Comparison of ENCODE assay signal across 8 cellular contexts in the genomic region with DNA sequence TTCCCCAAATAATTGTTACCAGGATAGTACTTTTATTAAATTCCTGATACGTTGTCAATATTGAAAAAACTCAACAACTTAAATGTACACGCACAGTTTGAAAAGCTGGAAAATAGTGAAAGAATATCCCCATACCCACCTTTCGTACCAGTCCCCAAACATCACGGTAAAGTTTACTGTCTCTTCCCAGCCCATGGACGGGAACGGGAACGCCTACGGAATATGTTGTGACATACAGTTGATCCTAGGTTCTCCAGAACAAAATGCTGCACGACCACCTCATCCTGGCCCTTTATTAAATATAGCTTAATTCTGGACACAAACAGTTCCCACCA. TPM values are rescaled to one million over a fixed set of nuclear protein-coding genes. Genes with fewer than 3 reads are reported as not detected.
DNase-seq lines count a peak whose midpoint lies in the region; ATAC-seq and TF ChIP-seq lines count a peak whose summit lies in the region.

No MANE protein-coding gene starts in this region.

- H3K27ac Mint-ChIP-seq in CD4-positive, alpha-beta T cell = peak overlapping the region; percentile 79

- H4K20me1 ChIP-seq in Karpas-422 (ENCODE audit: insufficient read depth, low read depth, low read length) = no peaks in the 10 kb centered on the region

- H3K9me3 ChIP-seq in CD4-positive, alpha-beta T cell (ENCODE audit: control insufficient read depth, low read length) = no peaks in the 10 kb centered on the region
- H3K9me3 ChIP-seq in Karpas-422 (ENCODE audit: low read length) (no peaks in the 10 kb centered on the region), colonic mucosa (no peaks in the 10 kb centered on the region), muscle layer of colon (ENCODE audit: low read length) (no peaks in the 10 kb centered on the region)

- intact Hi-C loops in CD4-positive, alpha-beta T cell (cut with DNase I, micrococcal nuclease) = loop anchor here in 1 of 2 experiments (5.0 kb wide), 1 partner anchor 158 kb away; no protein-coding TSS in a partner anchor
- intact Hi-C loops in colonic mucosa (cut with DNase I) = loop anchor here (10.0 kb wide), 1 partner anchor 115 kb away; no protein-coding TSS in a partner anchor

- peaks cover 39% of the 10 kb centered on the region for H3K4me1 ChIP-seq in Karpas-422 (ENCODE audit: low read length)
- no peaks in the 10 kb centered on the region for H3K4me1 ChIP-seq in colonic mucosa
- H3K4me1 ChIP-seq in muscle layer of colon (ENCODE audit: insufficient read depth, low read length) = peaks cover 13% of the 10 kb centered on the region

- peak overlapping the region; percentile 89 for H3K4me2 ChIP-seq in Karpas-422 (ENCODE audit: low read depth, low read length, poor library complexity, severe bottlenecking)

- H3K36me3 Mint-ChIP-seq in CD4-positive, alpha-beta T cell (ENCODE audit: low read depth) = peaks cover 29% of the 10 kb centered on the region

- peak overlapping the region; percentile 90 for H3K9ac ChIP-seq in Karpas-422 (ENCODE audit: low read length)
- peak overlapping the region; percentile 83 to 87 for H3K9ac ChIP-seq in colonic mucosa (ENCODE audit: low read depth in 2 of 2, low read length in 2 of 2)
- H3K9ac ChIP-seq in muscle layer of colon (ENCODE audit: low read length) = peak overlapping the region; percentile 69

- POLR2A ChIA-PET in CD4-positive, alpha-beta T cell (lab: Charles Lee) = interaction anchor here (1.1 to 1.9 kb wide), 4 partner anchors 15 to 411 kb away, joined by 3 to 18 read pairs (median 5); a partner anchor contains a TSS

- peaks cover 60% of the 10 kb centered on the region for H3K79me2 ChIP-seq in Karpas-422 (ENCODE audit: low read length)

- H3K36me3 ChIP-seq in Karpas-422 (ENCODE audit: insufficient read depth, low read length) (peaks cover 30% of the 10 kb centered on the region), colonic mucosa (no peaks in the 10 kb centered on the region), muscle layer of colon (ENCODE audit: insufficient read depth, low read length) (peaks cover 6% of the 10 kb centered on the region)

- no peak for TF ChIP-seq CTCF in CD4-positive, alpha-beta T cell (IDR thresholded peaks at IDR 0.05)
- no peak for TF ChIP-seq CTCF in colonic mucosa (IDR thresholded peaks at IDR 0.05)

- H3K9me2 ChIP-seq in Karpas-422 (replicated peaks; ENCODE audit: insufficient read depth, low read length) = no peaks in the 10 kb centered on the region

- H3K9me3 Mint-ChIP-seq in CD4-positive, alpha-beta T cell = no peaks in the 10 kb centered on the region

- ATAC-seq in CD4-positive, alpha-beta T cell (ENCODE audit: poor library complexity) = no peak

- peak overlapping the region; percentile 97 for H2AFZ ChIP-seq in Karpas-422 (ENCODE audit: low read length)

- H3K4me1 Mint-ChIP-seq in CD4-positive, alpha-beta T cell (ENCODE audit: low read depth) = peaks cover 26% of the 10 kb centered on the region

- CTCF ChIA-PET in CD4-positive, alpha-beta T cell (lab: Charles Lee) = no interaction called here

- H3K4me3 ChIP-seq in Karpas-422 (ENCODE audit: low read length) (peak overlapping the region; percentile 98), colonic mucosa (peak overlapping the region; percentile 67), muscle layer of colon (ENCODE audit: low read depth in 1 of 2, low read length in 2 of 2) (peak overlapping the region; percentile 93)

- H3K4me3 Mint-ChIP-seq in CD4-positive, alpha-beta T cell = peak overlapping the region; percentile 93

- H3K27ac ChIP-seq in CD4-positive, alpha-beta T cell (ENCODE audit: low read depth, low read length) = peak overlapping the region; percentile 29
- peak overlapping the region; percentile 39; the same call in 1 of the 2 replicates for H3K27ac ChIP-seq in Karpas-422 (ENCODE audit: low read length)
- peak overlapping the region; percentile 90 for H3K27ac ChIP-seq in colonic mucosa
- H3K27ac ChIP-seq in muscle layer of colon (ENCODE audit: low read depth, low read length) = peak overlapping the region; percentile 98

- no peak for DNase-seq in CD4-positive, alpha-beta T cell
- DNase-seq in Karpas-422 = no peak
- no peak for DNase-seq in colonic mucosa
- DNase-seq in NCI-H1048 (lab: John Stamatoyannopoulos, UW) = no peak
- DNase-seq in islet precursor cell = no peak
- no peak for DNase-seq in AG08396 (ENCODE audit: low spot score)
- DNase-seq in GF-D8 (lab: John Stamatoyannopoulos, UW) = no peak

- H3K27me3 ChIP-seq in CD4-positive, alpha-beta T cell (ENCODE audit: control insufficient read depth, insufficient read depth, low read length) = no peaks in the 10 kb centered on the region
- H3K27me3 ChIP-seq in Karpas-422 (ENCODE audit: low read length) = no peaks in the 10 kb centered on the region
- H3K27me3 ChIP-seq in colonic mucosa = no peaks in the 10 kb centered on the region
- H3K27me3 ChIP-seq in muscle layer of colon (ENCODE audit: control insufficient read depth in 1 of 2, insufficient read depth in 2 of 2, low read length in 2 of 2) = no peaks in the 10 kb centered on the region

- no peaks in the 10 kb centered on the region for H3K27me3 Mint-ChIP-seq in CD4-positive, alpha-beta T cell

RNA-seq across cellular contexts. Expression of a gene that starts 0.5 kb away (rescaled TPM):
- total RNA-seq in CD4-positive, alpha-beta T cell = 10 to 100 TPM; 11.0 to 11.7 TPM
- 38.7 and 116 TPM in 2 replicates for total RNA-seq in Karpas-422 (2014; rRNA removed; shearing (Covaris generic); ENCODE audit: low replicate concordance)
- total RNA-seq in colonic mucosa = 10 to 100 TPM; 63.1 to 71.4 TPM

RNA-seq across cellular contexts. Expression of a gene that starts 15.7 kb away (rescaled TPM):
- 10 to 100 TPM; 14.3 to 14.4 TPM for total RNA-seq in CD4-positive, alpha-beta T cell
- 24.4 and 26.5 TPM in 2 replicates for total RNA-seq in Karpas-422 (2014; rRNA removed; shearing (Covaris generic); ENCODE audit: low replicate concordance)
- total RNA-seq in colonic mucosa = 1 to 10 TPM; 3.7 to 5.7 TPM

RNA-seq across cellular contexts. Expression of a gene that starts 15.8 kb away (rescaled TPM):
- total RNA-seq in CD4-positive, alpha-beta T cell = 10 to 100 TPM; 43.4 to 44.5 TPM
- 56.1 and 78.0 TPM in 2 replicates for total RNA-seq in Karpas-422 (2014; rRNA removed; shearing (Covaris generic); ENCODE audit: low replicate concordance)
- 10 to 100 TPM; 43.1 to 46.8 TPM for total RNA-seq in colonic mucosa

Comparison
In these comparisons a context has a peak if more than half of its experiments do, and no peak if none do; other contexts are left out.
1. H3K27ac ChIP-seq: peak in every context shown above with its lines; median percentile 98 in muscle layer of colon; 90 in colonic mucosa; 39 in Karpas-422; 29 in CD4-positive, alpha-beta T cell.